In the genomic region with DNA sequence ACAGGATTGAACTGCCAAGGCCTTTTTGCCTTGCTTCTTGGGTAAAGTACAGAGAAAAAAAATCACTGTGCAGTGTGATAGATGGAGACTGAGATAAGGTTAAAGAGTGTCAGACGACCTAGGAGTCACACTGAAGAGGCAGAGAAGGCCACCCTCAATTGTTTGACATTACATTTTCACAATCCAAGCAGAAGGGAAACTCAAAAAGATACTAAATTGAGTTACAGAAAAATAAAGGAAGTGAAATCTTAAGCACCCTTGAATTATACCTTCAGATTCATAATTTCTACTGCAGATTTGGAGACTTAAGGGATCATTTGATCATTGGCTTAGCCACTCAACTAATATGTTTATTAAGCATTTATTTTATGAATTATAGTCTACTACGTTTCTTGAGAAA, we compare ENCODE assay signal across 15 cellular contexts.
DNase-seq lines count a peak whose midpoint lies in the region; ATAC-seq lines count a peak whose summit lies in the region.
"Had no signal": no experiment of that assay in that cellular context is flagged by ENCODE, and none has a peak within 500 bp of the region (broad histone marks: within the 10 kb centered on the region; RNA-seq: fewer than 3 reads in every experiment).

No MANE protein-coding gene starts in this region.

- DNase-seq in NCI-H2227 treated with DMSO at 0.1 percent for 48 hours (lab: John Stamatoyannopoulos, UW) (peak; percentile 66), NCI-H2227 (lab: John Stamatoyannopoulos, UW; ENCODE audit: unreplicated experiment) (no peak), retina (no peak), NAMALWA (ENCODE audit: low spot score) (no peak), NCI-H187 treated with DMSO at 0.1 percent for 48 hours (lab: John Stamatoyannopoulos, UW) (no peak), NCI-H2196 (lab: John Stamatoyannopoulos, UW; ENCODE audit: unreplicated experiment) (no peak)
- DNase-seq: activated effector memory CD4-positive, alpha-beta T cell treated with anti-CD3 and anti-CD28 coated beads, Interleukin-2, amount 50 U/mL, for 16 hours; amniotic stem cell; effector memory CD8-positive, alpha-beta T cell; kidney; NCI-H1436 treated with DMSO at 0.1 percent for 48 hours; NCI-H510A treated with DMSO at 0.1 percent for 48 hours had no signal

- ATAC-seq in GM21825 (IDR thresholded peaks at IDR 0.05; ENCODE audit: unreplicated experiment), result peak; percentile 59
- ATAC-seq in HG03432 (IDR thresholded peaks at IDR 0.05; ENCODE audit: unreplicated experiment), result peak; percentile 53
- ATAC-seq: effector memory CD8-positive, alpha-beta T cell; Panc1 had no signal
